Comparison of ENCODE assay signal across 1 cellular context in the genomic region with DNA sequence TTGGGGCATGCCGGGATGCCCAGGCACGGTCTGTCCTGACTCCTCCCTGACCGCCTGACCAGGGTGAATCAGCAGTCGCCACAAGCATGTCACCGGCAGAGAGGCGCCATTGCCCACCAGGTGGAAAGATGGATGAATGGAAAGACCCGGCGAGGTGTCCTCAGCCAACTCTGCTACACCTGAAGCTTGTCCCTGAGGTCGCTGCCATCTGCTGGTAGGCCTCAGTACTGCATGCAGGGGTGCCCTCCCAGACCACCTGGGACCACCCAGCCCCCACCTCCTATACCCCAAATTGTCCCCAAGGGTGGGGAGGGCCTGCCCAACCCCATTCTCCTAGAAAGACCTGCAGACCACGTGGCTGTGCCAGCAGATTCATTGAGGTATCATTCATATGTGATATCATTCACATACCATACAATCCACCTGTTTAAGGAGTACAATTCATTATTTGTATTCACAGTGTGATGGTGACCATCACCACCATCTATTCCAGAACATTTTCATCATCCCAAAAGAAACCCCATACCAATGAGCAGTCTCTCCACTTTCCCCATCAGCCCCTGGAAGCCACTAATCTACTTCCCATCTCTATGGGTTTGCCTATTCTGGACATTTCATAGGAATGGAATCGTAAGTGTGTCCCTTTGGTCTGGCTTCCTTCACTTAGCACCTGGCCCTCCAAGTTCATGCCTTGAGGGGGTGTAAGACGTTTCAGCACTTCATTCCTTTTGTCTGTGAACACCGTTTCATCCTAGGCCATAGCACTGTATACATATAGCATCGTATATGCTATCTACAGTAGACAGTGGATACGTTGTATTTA.
A peak's percentile ranks its signal among the peaks of the same experiment; 100 is the strongest.
TF ChIP-seq lines count a peak whose summit lies in the region.

No MANE protein-coding gene starts in this region.

TF ChIP-seq in IMR-90, 13 proteins besides CTCF, POLR2A, EP300 and RAD21:
- no peak for TF ChIP-seq BHLHE40 (IDR thresholded peaks at IDR 0.05; ENCODE audit: low read depth, low read length)
- peak; percentile 49 for TF ChIP-seq SMC3 (IDR thresholded peaks at IDR 0.05; ENCODE audit: low read depth, low read length)
- TF ChIP-seq, protein P1, sequence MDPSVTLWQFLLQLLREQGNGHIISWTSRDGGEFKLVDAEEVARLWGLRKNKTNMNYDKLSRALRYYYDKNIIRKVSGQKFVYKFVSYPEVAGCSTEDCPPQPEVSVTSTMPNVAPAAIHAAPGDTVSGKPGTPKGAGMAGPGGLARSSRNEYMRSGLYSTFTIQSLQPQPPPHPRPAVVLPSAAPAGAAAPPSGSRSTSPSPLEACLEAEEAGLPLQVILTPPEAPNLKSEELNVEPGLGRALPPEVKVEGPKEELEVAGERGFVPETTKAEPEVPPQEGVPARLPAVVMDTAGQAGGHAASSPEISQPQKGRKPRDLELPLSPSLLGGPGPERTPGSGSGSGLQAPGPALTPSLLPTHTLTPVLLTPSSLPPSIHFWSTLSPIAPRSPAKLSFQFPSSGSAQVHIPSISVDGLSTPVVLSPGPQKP (IDR thresholded peaks at IDR 0.05; ENCODE audit: borderline replicate concordance, low read depth, low read length): no peak
- TF ChIP-seq MXI1 (IDR thresholded peaks at IDR 0.05; ENCODE audit: borderline replicate concordance, low read depth, low read length): no peak
TF ChIP-seq in IMR-90: peak in this region for 1.
